In genomic region chr20:62522748-62523396, GRCh38 we compare ENCODE assay signal across 24 cellular contexts. TPM values are rescaled to one million over a fixed set of nuclear protein-coding genes. Genes with fewer than 3 reads are reported as not detected.
DNase-seq lines count a peak whose midpoint lies in the region; ATAC-seq and TF ChIP-seq lines count a peak whose summit lies in the region.
"Had no signal": no experiment of that assay in that cellular context is flagged by ENCODE, and none has a peak within 500 bp of the region (broad histone marks: within the 10 kb centered on the region; RNA-seq: fewer than 3 reads in every experiment).

No MANE protein-coding gene starts in this region.

- no peaks in the 10 kb centered on the region for H3K9me1 ChIP-seq in IMR-90 (ENCODE audit: insufficient read depth, low read length)

- no peak overlapping the region for H3K27ac ChIP-seq in IMR-90 (ENCODE audit: insufficient read depth, low read length)
- H3K27ac ChIP-seq: dorsolateral prefrontal cortex, heart left ventricle had no signal

- no peak for TF ChIP-seq CTCF in IMR-90 (conservative IDR thresholded peaks at IDR 0.05; ENCODE audit: low read depth, low read length)
- no peak for TF ChIP-seq CTCF in Calu3 (IDR thresholded peaks at IDR 0.05; ENCODE audit: unreplicated experiment)

- CTCF ChIA-PET in IMR-90 (lab: Yijun Ruan, JAX) = interaction anchor here (0.7 kb wide), 1 partner anchor 9 kb away, joined by 6 read pairs; no protein-coding TSS in a partner anchor
- CTCF ChIA-PET in Calu3 (lab: Charles Lee) = interaction anchor here (1.8 kb wide), 1 partner anchor 11 kb away, joined by 5 read pairs; no protein-coding TSS in a partner anchor

- no peak overlapping the region for H3K56ac ChIP-seq in IMR-90 (ENCODE audit: extremely low read depth, insufficient read depth, low read length)

- no peak overlapping the region for H3K14ac ChIP-seq in IMR-90 (replicated peaks; ENCODE audit: low read depth, low read length)

- intact Hi-C loops in IMR-90 (cut with micrococcal nuclease) = no loop called here
- intact Hi-C loops in Calu3 (cut with micrococcal nuclease; ENCODE audit: unreplicated experiment) = no loop called here

- 68% methylated on average over 9 of the region's 18 CpGs; no CpG with 5 or more reads in 1 of the 2 experiments for WGBS in IMR-90 (ENCODE audit: extremely low coverage in 2 of 2, insufficient read length in 1 of 2), 2 experiments

- dilution Hi-C loops in IMR-90 (cut with HindIII; ENCODE audit: low sequenced_read_pairs, unreplicated experiment) = no loop called here

- in situ Hi-C loops in IMR-90 (cut with MboI; ENCODE audit: low sequenced_read_pairs) = no loop called here

- no peak overlapping the region for H3K4ac ChIP-seq in IMR-90 (ENCODE audit: low read depth, low read length)

- no peaks in the 10 kb centered on the region; the same call in 1 of the 2 replicates for H4K20me1 ChIP-seq in IMR-90 (ENCODE audit: insufficient read depth, low read length)

- no peaks in the 10 kb centered on the region for H3K27me3 Mint-ChIP-seq in activated naive CD8-positive, alpha-beta T cell
- peaks cover 84% of the 10 kb centered on the region for H3K27me3 Mint-ChIP-seq in stimulated activated memory B cell treated with anti-CD40 and anti-IgM and Interleukin-4, amounts not matched to agents 10 μg/mL and 1 μg/mL and 100 μg/mL, for 72 hours
- H3K27me3 Mint-ChIP-seq in Calu3 (ENCODE audit: unreplicated experiment) = peaks cover 99% of the 10 kb centered on the region

- BruUV-seq in IMR-90 (replicated peaks; lab: Mats Ljungman, UMichigan) (no TSS peak), Calu3 (replicated peaks; lab: Mats Ljungman, UMichigan) (no TSS peak)

- no peaks in the 10 kb centered on the region for H3K9me3 ChIP-seq in IMR-90 (ENCODE audit: control insufficient read depth, insufficient read depth, low read length)
- H3K9me3 ChIP-seq: heart left ventricle, MG63 had no signal

- H3K9ac ChIP-seq in IMR-90 (ENCODE audit: low read depth, low read length) = no peak overlapping the region

- no peaks in the 10 kb centered on the region for H3K9me3 Mint-ChIP-seq in activated naive CD8-positive, alpha-beta T cell (ENCODE audit: low read depth)
- no peaks in the 10 kb centered on the region for H3K9me3 Mint-ChIP-seq in stimulated activated memory B cell treated with anti-CD40 and anti-IgM and Interleukin-4, amounts not matched to agents 10 μg/mL and 1 μg/mL and 100 μg/mL, for 72 hours
- H3K9me3 Mint-ChIP-seq in Calu3 (ENCODE audit: low read depth, unreplicated experiment) = no peaks in the 10 kb centered on the region
- H3K9me3 Mint-ChIP-seq: CD4-positive, alpha-beta memory T cell; central memory CD8-positive, alpha-beta T cell; WTC11 had no signal

- no peak overlapping the region for H2BK120ac ChIP-seq in IMR-90 (ENCODE audit: low read depth, low read length)

- H3K36me3 Mint-ChIP-seq in activated naive CD8-positive, alpha-beta T cell = no peaks in the 10 kb centered on the region
- no peaks in the 10 kb centered on the region for H3K36me3 Mint-ChIP-seq in stimulated activated memory B cell treated with anti-CD40 and anti-IgM and Interleukin-4, amounts not matched to agents 10 μg/mL and 1 μg/mL and 100 μg/mL, for 72 hours
- no peaks in the 10 kb centered on the region for H3K36me3 Mint-ChIP-seq in Calu3 (ENCODE audit: insufficient read depth, unreplicated experiment)
- H3K36me3 Mint-ChIP-seq: CD4-positive, alpha-beta memory T cell; WTC11 had no signal

- no peak overlapping the region for H4K5ac ChIP-seq in IMR-90 (ENCODE audit: low read depth, low read length)

- H3K4me1 ChIP-seq in IMR-90 (ENCODE audit: control insufficient read depth, insufficient read depth, low read length) = no peaks in the 10 kb centered on the region

- H3K79me1 ChIP-seq in IMR-90 (ENCODE audit: low read depth in 1 of 2, low read length in 2 of 2) = no peaks in the 10 kb centered on the region

- no peak overlapping the region for H2BK5ac ChIP-seq in IMR-90 (ENCODE audit: low read depth, low read length, poor library complexity, severe bottlenecking)

- no peak for TF ChIP-seq POLR2A in IMR-90 (IDR thresholded peaks at IDR 0.05; ENCODE audit: low read depth, low read length)

- DNase-seq in activated T-cell treated with anti-CD3 and anti-CD28 coated beads, Interleukin-2, amount 50 U/mL, for 48 hours = peak; percentile 36 to 52
- DNase-seq in activated T-cell treated with anti-CD3 and anti-CD28 coated beads for 4 hours (no peak), IMR-90 (no peak), Calu3 (no peak)
- DNase-seq: activated naive CD4-positive, alpha-beta T cell; CD4-positive, alpha-beta memory T cell; dorsolateral prefrontal cortex; heart left ventricle; left colon; mesenchymal stem cell; MG63; NCI-H1417 treated with DMSO at 0.1 percent for 48 hours; NCI-H2107; NCI-H510A treated with DMSO at 0.1 percent for 48 hours; NK-92 treated with Interleukin-12 subunit alpha and Interleukin-12 subunit beta, amount 100 ng/mL, for 24 hours; occipital lobe; T-helper 9 cell had no signal

- H2BK15ac ChIP-seq in IMR-90 (ENCODE audit: low read depth, low read length) = no peak overlapping the region

- H3K4me2 ChIP-seq in IMR-90 (ENCODE audit: low read depth, low read length) = no peak overlapping the region

- H3K18ac ChIP-seq in IMR-90 (ENCODE audit: low read depth, low read length) = no peak overlapping the region

- H2AFZ ChIP-seq in IMR-90 (replicated peaks; ENCODE audit: low read length, poor library complexity) = peak overlapping the region; percentile 21

- ATAC-seq in IMR-90 (ENCODE audit: low read depth) (no peak), HG03039 (IDR thresholded peaks at IDR 0.05; ENCODE audit: unreplicated experiment) (no peak)
- peak; percentile 59 for ATAC-seq in stimulated activated memory B cell treated with anti-CD40 and anti-IgM and Interleukin-4, amounts not matched to agents 10 μg/mL and 1 μg/mL and 100 μg/mL, for 72 hours
- ATAC-seq: heart left ventricle, left colon had no signal

- no peak overlapping the region for H2AK9ac ChIP-seq in IMR-90 (replicated peaks; ENCODE audit: low read depth, low read length, poor library complexity)

- TF ChIP-seq RAD21 in IMR-90 (IDR thresholded peaks at IDR 0.05; ENCODE audit: low read length) = no peak

- H3K4me1 Mint-ChIP-seq in activated naive CD8-positive, alpha-beta T cell (ENCODE audit: low read depth) = peaks cover 10% of the 10 kb centered on the region
- peaks cover 24% of the 10 kb centered on the region for H3K4me1 Mint-ChIP-seq in stimulated activated memory B cell treated with anti-CD40 and anti-IgM and Interleukin-4, amounts not matched to agents 10 μg/mL and 1 μg/mL and 100 μg/mL, for 72 hours
- H3K4me1 Mint-ChIP-seq in Calu3 (ENCODE audit: low read depth, unreplicated experiment) = no peaks in the 10 kb centered on the region
- H3K4me1 Mint-ChIP-seq: central memory CD8-positive, alpha-beta T cell had no signal

- H3K27ac Mint-ChIP-seq in activated naive CD8-positive, alpha-beta T cell = no peak overlapping the region
- H3K27ac Mint-ChIP-seq in stimulated activated memory B cell treated with anti-CD40 and anti-IgM and Interleukin-4, amounts not matched to agents 10 μg/mL and 1 μg/mL and 100 μg/mL, for 72 hours = no peak overlapping the region
- H3K27ac Mint-ChIP-seq in Calu3 (ENCODE audit: unreplicated experiment) = no peak overlapping the region
- H3K27ac Mint-ChIP-seq: CD4-positive, alpha-beta memory T cell; WTC11 had no signal

- H3K23ac ChIP-seq in IMR-90 (ENCODE audit: low read depth, low read length) = no peak overlapping the region

- H3K36me3 ChIP-seq in IMR-90 (ENCODE audit: control insufficient read depth, insufficient read depth, low read length) = no peaks in the 10 kb centered on the region
- H3K36me3 ChIP-seq: heart left ventricle, MG63 had no signal

- H2BK20ac ChIP-seq in IMR-90 (ENCODE audit: low read depth, low read length) = no peak overlapping the region

- H4K91ac ChIP-seq in IMR-90 (ENCODE audit: insufficient read depth, low read depth, low read length) = no peak overlapping the region

- peaks cover 52% of the 10 kb centered on the region for H3K27me3 ChIP-seq in IMR-90 (ENCODE audit: control insufficient read depth, insufficient read depth, low read length)
- H3K27me3 ChIP-seq: MG63 had no signal

- H3K4me3 Mint-ChIP-seq in activated naive CD8-positive, alpha-beta T cell = peak overlapping the region; percentile 20
- no peak overlapping the region for H3K4me3 Mint-ChIP-seq in stimulated activated memory B cell treated with anti-CD40 and anti-IgM and Interleukin-4, amounts not matched to agents 10 μg/mL and 1 μg/mL and 100 μg/mL, for 72 hours
- no peak overlapping the region for H3K4me3 Mint-ChIP-seq in Calu3 (ENCODE audit: low read depth, unreplicated experiment)
- H3K4me3 Mint-ChIP-seq: CD4-positive, alpha-beta memory T cell; central memory CD8-positive, alpha-beta T cell had no signal

- H4K8ac ChIP-seq in IMR-90 (ENCODE audit: low read depth in 2 of 2, low read length in 2 of 2) = no peak overlapping the region

- POLR2A ChIA-PET in IMR-90 (lab: Charles Lee; ENCODE audit: unreplicated experiment) = interaction anchor here (0.9 kb wide), 1 partner anchor 10 kb away, joined by 3 read pairs; no protein-coding TSS in a partner anchor

- no peak overlapping the region for H3K4me3 ChIP-seq in IMR-90 (ENCODE audit: insufficient read depth, low read depth, low read length)
- H3K4me3 ChIP-seq: dorsolateral prefrontal cortex, heart left ventricle, MG63 had no signal

- no peak overlapping the region for H2AK5ac ChIP-seq in IMR-90 (ENCODE audit: low read depth, low read length)

TF ChIP-seq in IMR-90, 13 proteins besides CTCF, POLR2A, EP300 and RAD21 (continues in another document):
- TF ChIP-seq CHD1 (IDR thresholded peaks at IDR 0.05; ENCODE audit: low read depth, low read length) (no peak), BHLHE40 (IDR thresholded peaks at IDR 0.05; ENCODE audit: low read depth, low read length) (no peak), RCOR1 (IDR thresholded peaks at IDR 0.05; ENCODE audit: insufficient replicate concordance, low read length) (no peak), MXI1 (IDR thresholded peaks at IDR 0.05; ENCODE audit: borderline replicate concordance, low read depth, low read length) (no peak), NFE2L2 (IDR thresholded peaks at IDR 0.05; ENCODE audit: low read depth, low read length) (no peak), MAZ (IDR thresholded peaks at IDR 0.05; ENCODE audit: borderline replicate concordance, low read depth, low read length) (no peak), SMC3 (IDR thresholded peaks at IDR 0.05; ENCODE audit: low read depth, low read length) (no peak), USF2 (IDR thresholded peaks at IDR 0.05; ENCODE audit: low read depth, low read length) (no peak)

RNA-seq across cellular contexts. Expression of gene GATA5, which starts 47.1 kb away (rescaled TPM):
- not detected in 2 replicates for total RNA-seq in IMR-90 (2012; rRNA removed)
- not detected in 2 replicates for polyA plus RNA-seq in IMR-90 (2012; rRNA removed)
- not detected in 2 replicates for polyA plus RNA-seq in IMR-90 (2012; cell fraction: cytosol; rRNA removed)
- polyA plus RNA-seq in IMR-90 (2012; cell fraction: nucleus; rRNA removed; ENCODE audit: low replicate concordance) = not detected in 2 replicates
- total RNA-seq in Calu3 (2022) = not detected in 2 replicates
- total RNA-seq: astrocyte; CD4-positive, alpha-beta memory T cell; left colon; myocyte had no signal
- polyA plus RNA-seq: CD4-positive, alpha-beta memory T cell had no signal

Comparison
In these comparisons a context has a peak if more than half of its experiments do, and no peak if none do; other contexts are left out.
1. DNase-seq: peak in activated T-cell treated with anti-CD3 and anti-CD28 coated beads, Interleukin-2, amount 50 U/mL, for 48 hours (2 of 2); none in activated T-cell treated with anti-CD3 and anti-CD28 coated beads for 4 hours (single experiment), IMR-90 (single experiment) and Calu3 (single experiment).